Comparison of ENCODE assay signal across 8 cellular contexts in genomic region chr17:51029568-51030463, GRCh38.
DNase-seq lines count a peak whose midpoint lies in the region; ATAC-seq, FAIRE-seq and TF ChIP-seq lines count a peak whose summit lies in the region.

No MANE protein-coding gene starts in this region.

- TF ChIP-seq CTCF in nephron (IDR thresholded peaks at IDR 0.05; ENCODE audit: unreplicated experiment in 3 of 3) (no peak), RWPE1 (conservative IDR thresholded peaks at IDR 0.05; ENCODE audit: low read depth) (no peak)

- POLR2A ChIA-PET in CD4-positive, alpha-beta memory T cell (lab: Charles Lee; ENCODE audit: partially characterized antibody), result interaction anchor here (1.1 to 2.1 kb wide), 6 partner anchors 12 to 164 kb away, joined by 3 to 17 read pairs (median 6); partner anchors contain the start of genes NME1, SPAG9 and TOB1
- POLR2A ChIA-PET in RWPE1 (lab: Yijun Ruan, JAX; ENCODE audit: low non-redundant PET), result no interaction called here

- peaks cover 15 to 32% (median 21%) of the 10 kb centered on the region in 4 donors for H3K4me1 Mint-ChIP-seq in CD4-positive, alpha-beta memory T cell
- peaks cover 6% of the 10 kb centered on the region for H3K4me1 Mint-ChIP-seq in nephron

- CTCF ChIA-PET in CD4-positive, alpha-beta memory T cell (lab: Charles Lee; ENCODE audit: partially characterized antibody), result interaction anchor here (0.9 to 1.7 kb wide), 3 partner anchors 16 to 90 kb away, joined by 3 to 4 read pairs (median 4); partner anchors contain the start of gene SPAG9
- CTCF ChIA-PET in RWPE1 (lab: Yijun Ruan, JAX), result interaction anchor here (0.6 to 0.7 kb wide), 2 partner anchors 33 kb away, joined by 3 read pairs; no protein-coding TSS in a partner anchor

- H3K27ac Mint-ChIP-seq in CD4-positive, alpha-beta memory T cell, result peak overlapping the region; percentile 85 to 98 (median 97)
- H3K27ac Mint-ChIP-seq in nephron, result peak overlapping the region in 2 of 3 experiments; percentile 62 to 71

- no peaks in the 10 kb centered on the region for H3K27me3 Mint-ChIP-seq in CD4-positive, alpha-beta memory T cell
- no peaks in the 10 kb centered on the region for H3K27me3 Mint-ChIP-seq in nephron (ENCODE audit: low read depth)

- no peaks in the 10 kb centered on the region for H3K9me3 ChIP-seq in CD4-positive, alpha-beta memory T cell (ENCODE audit: control insufficient read depth in 1 of 2, low read length in 2 of 2)

- intact Hi-C loops in CD4-positive, alpha-beta memory T cell (cut with micrococcal nuclease), result no loop called here

- H3K4me1 ChIP-seq in CD4-positive, alpha-beta memory T cell (ENCODE audit: insufficient read depth, low read length), result peaks cover 27% of the 10 kb centered on the region

- DNase-seq in CD4-positive, alpha-beta memory T cell, result peak in 4 of 5 donors; percentile 55 to 68 (median 61)
- DNase-seq in HTR-8/SVneo (ENCODE audit: insufficient read length, low spot score) (no peak), caudate nucleus (lab: John Stamatoyannopoulos, UW) (no peak), NCI-H2107 treated with DMSO at 0.1 percent for 48 hours (lab: John Stamatoyannopoulos, UW; ENCODE audit: unreplicated experiment) (no peak), RWPE1 (ENCODE audit: low spot score) (no peak), NCI-H82 treated with DMSO at 0.1 percent for 48 hours (lab: John Stamatoyannopoulos, UW; ENCODE audit: unreplicated experiment) (no peak)

- H3K27ac ChIP-seq in CD4-positive, alpha-beta memory T cell (ENCODE audit: low read depth, low read length), result peak overlapping the region; percentile 57
- H3K27ac ChIP-seq in caudate nucleus (ENCODE audit: low read depth, low read length), result peak overlapping the region; percentile 52
- no peak overlapping the region for H3K27ac ChIP-seq in RWPE1

- H3K36me3 ChIP-seq in CD4-positive, alpha-beta memory T cell (ENCODE audit: insufficient read depth, low read length), result no peaks in the 10 kb centered on the region

- H3K27me3 ChIP-seq in CD4-positive, alpha-beta memory T cell (ENCODE audit: insufficient read depth, low read length), result no peaks in the 10 kb centered on the region

- no peak for ATAC-seq in GM21528 (IDR thresholded peaks at IDR 0.05; ENCODE audit: low FRiP score, unreplicated experiment)

- peak overlapping the region; percentile 69 to 89 (median 82) for H3K4me3 Mint-ChIP-seq in CD4-positive, alpha-beta memory T cell
- no peak overlapping the region for H3K4me3 Mint-ChIP-seq in nephron

- peaks cover 15 to 23% of the 10 kb centered on the region in 2 donors for H3K36me3 Mint-ChIP-seq in CD4-positive, alpha-beta memory T cell
- peaks cover 34% of the 10 kb centered on the region for H3K36me3 Mint-ChIP-seq in nephron (ENCODE audit: low read depth)

- H3K9me3 Mint-ChIP-seq in CD4-positive, alpha-beta memory T cell, result peaks cover 0 to 4% (median 0%) of the 10 kb centered on the region in 8 donors
- H3K9me3 Mint-ChIP-seq in nephron, result no peaks in the 10 kb centered on the region

- peak overlapping the region in 1 of 2 donors; percentile 22 for H3K4me3 ChIP-seq in CD4-positive, alpha-beta memory T cell (ENCODE audit: low read length in 2 of 2)

- FAIRE-seq in HTR-8/SVneo (lab: Jason Lieb, UNC), result peak; percentile 72

Comparison
In these comparisons a context has a peak if more than half of its experiments do, and no peak if none do; other contexts are left out.
1. DNase-seq: peak in CD4-positive, alpha-beta memory T cell (4 of 5); none in HTR-8/SVneo (single experiment), caudate nucleus (0 of 61), NCI-H2107 treated with DMSO at 0.1 percent for 48 hours (single experiment), RWPE1 (single experiment) and NCI-H82 treated with DMSO at 0.1 percent for 48 hours (single experiment).
2. H3K4me3 Mint-ChIP-seq: peak in CD4-positive, alpha-beta memory T cell (8 of 8); none in nephron (0 of 3).